Comparison of ENCODE assay signal across 23 cellular contexts in genomic region chr4:138567696-138568095, GRCh38.
"Had no signal": no experiment of that assay in that cellular context is flagged by ENCODE, and none has a peak within 500 bp of the region (broad histone marks: within the 10 kb centered on the region; RNA-seq: fewer than 3 reads in every experiment).

No MANE protein-coding gene starts in this region.

- H3K9me3 ChIP-seq: colonic mucosa, esophagus squamous epithelium, mucosa of descending colon, tibial nerve had no signal

- H3K27me3 Mint-ChIP-seq: central memory CD8-positive, alpha-beta T cell; memory B cell; natural killer cell treated with Interleukin-12 subunit alpha and Interleukin-12 subunit beta and Interleukin-15 and Interleukin-18, amount 100 ng/mL, for 72 hours; T-cell had no signal

- H3K27me3 ChIP-seq: colonic mucosa, esophagus squamous epithelium, tibial nerve had no signal

- H3K36me3 ChIP-seq: colonic mucosa, esophagus squamous epithelium, tibial nerve had no signal

- H3K4me1 Mint-ChIP-seq: activated CD4-positive, alpha-beta T cell treated with anti-CD3 and anti-CD28 coated beads for 36 hours; central memory CD8-positive, alpha-beta T cell; immature natural killer cell; memory B cell; T-cell had no signal

- H3K4me3 ChIP-seq: colonic mucosa, esophagus squamous epithelium, mucosa of descending colon, tibial nerve had no signal

- H3K27ac Mint-ChIP-seq: activated CD4-positive, alpha-beta T cell treated with anti-CD3 and anti-CD28 coated beads for 36 hours; activated naive CD4-positive, alpha-beta T cell treated with anti-CD3 and anti-CD28 coated beads, Interleukin-2, amount 50 U/mL, for 72 hours; activated T-cell treated with anti-CD3 and anti-CD28 coated beads, Interleukin-2, amount 50 U/mL, for 72 hours; immature natural killer cell; memory B cell; natural killer cell treated with Interleukin-12 subunit alpha and Interleukin-12 subunit beta and Interleukin-15 and Interleukin-18, amount 100 ng/mL, for 72 hours; T-cell had no signal

- H3K27ac ChIP-seq: colonic mucosa, epithelial cell of prostate, esophagus squamous epithelium, tibial nerve had no signal

- H3K4me1 ChIP-seq: colonic mucosa had no signal

- DNase-seq: activated CD4-positive, alpha-beta T cell treated with anti-CD3 and anti-CD28 coated beads for 36 hours; activated CD4-positive, CD25-positive, alpha-beta regulatory T cell; activated naive CD4-positive, alpha-beta T cell; activated T-cell treated with anti-CD3 and anti-CD28 coated beads for 4 hours; activated T-cell treated with anti-CD3 and anti-CD28 coated beads, Interleukin-2, amount 50 U/mL, for 72 hours; colonic mucosa; effector CD8-positive, alpha-beta T cell; esophagus squamous epithelium; head of caudate nucleus; hypothalamus; immature natural killer cell; mucosa of descending colon; posterior cingulate gyrus; right cardiac atrium; stimulated activated CD4-positive, alpha-beta T cell treated with anti-CD3 and anti-CD28 coated beads, Interleukin-2, amount 100 ng/mL, for 48 hours; stimulated activated naive CD4-positive, alpha-beta T cell treated with Interleukin-2 at 50 U/mL for 16 hours; T-cell had no signal

- ATAC-seq: activated CD4-positive, alpha-beta T cell treated with anti-CD3 and anti-CD28 coated beads for 36 hours; activated naive CD4-positive, alpha-beta T cell treated with anti-CD3 and anti-CD28 coated beads, Interleukin-2, amount 50 U/mL, for 72 hours; activated T-cell treated with anti-CD3 and anti-CD28 coated beads, Interleukin-2, amount 50 U/mL, for 72 hours; mucosa of descending colon; natural killer cell treated with Interleukin-12 subunit alpha and Interleukin-12 subunit beta and Interleukin-15 and Interleukin-18, amount 100 ng/mL, for 72 hours; right cardiac atrium; T-cell had no signal

- H3K36me3 Mint-ChIP-seq: activated naive CD4-positive, alpha-beta T cell treated with anti-CD3 and anti-CD28 coated beads, Interleukin-2, amount 50 U/mL, for 72 hours; immature natural killer cell; memory B cell; natural killer cell treated with Interleukin-12 subunit alpha and Interleukin-12 subunit beta and Interleukin-15 and Interleukin-18, amount 100 ng/mL, for 72 hours; T-cell had no signal

- H3K4me3 Mint-ChIP-seq: activated CD4-positive, alpha-beta T cell treated with anti-CD3 and anti-CD28 coated beads for 36 hours; activated T-cell treated with anti-CD3 and anti-CD28 coated beads, Interleukin-2, amount 50 U/mL, for 72 hours; central memory CD8-positive, alpha-beta T cell; immature natural killer cell; memory B cell; natural killer cell treated with Interleukin-12 subunit alpha and Interleukin-12 subunit beta and Interleukin-15 and Interleukin-18, amount 100 ng/mL, for 72 hours; T-cell had no signal
